In the genomic region with DNA sequence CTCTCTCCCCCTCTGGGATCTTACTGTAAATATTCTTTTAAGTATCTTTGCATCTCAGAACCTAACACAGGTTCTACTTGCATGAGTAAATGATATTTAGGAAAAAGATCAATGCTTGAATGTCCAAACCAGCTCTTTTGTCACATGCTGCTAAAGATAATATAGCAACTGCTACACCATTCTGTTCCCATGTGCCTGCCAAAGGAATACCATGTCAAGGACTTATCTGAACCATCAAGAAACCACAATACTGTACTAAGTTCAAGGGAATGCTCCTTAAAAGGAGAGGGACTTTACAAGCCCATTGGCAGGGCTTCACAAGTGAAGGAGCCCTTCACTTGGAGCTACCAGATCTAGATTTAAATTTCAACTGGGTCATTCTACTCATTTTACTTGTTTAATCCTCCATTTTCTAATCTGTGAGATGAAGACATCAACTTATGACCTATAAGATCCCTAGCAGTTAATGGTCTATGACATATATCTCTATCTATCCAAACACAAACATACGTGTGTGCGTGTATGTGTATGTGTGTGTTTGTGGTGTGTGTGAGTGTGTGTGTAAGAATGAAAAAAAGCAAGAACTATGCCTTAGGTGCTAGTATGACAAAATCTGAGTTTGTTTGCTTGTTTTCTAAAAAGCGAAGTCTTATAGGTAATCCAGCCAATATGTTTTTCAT, we compare ENCODE assay signal across 13 cellular contexts. TPM values are rescaled to one million over a fixed set of nuclear protein-coding genes. Genes with fewer than 3 reads are reported as not detected.
DNase-seq lines count a peak whose midpoint lies in the region; ATAC-seq and TF ChIP-seq lines count a peak whose summit lies in the region.
"Had no signal": no experiment of that assay in that cellular context is flagged by ENCODE, and none has a peak within 500 bp of the region (broad histone marks: within the 10 kb centered on the region; RNA-seq: fewer than 3 reads in every experiment).

No MANE protein-coding gene starts in this region.

- peak; percentile 37 to 58 for ATAC-seq in activated T-cell treated with anti-CD3 and anti-CD28 coated beads, Interleukin-2, amount 50 U/mL, for 72 hours (replicated peaks in 1 of 2)
- ATAC-seq in activated T-cell treated with anti-CD3 and anti-CD28 coated beads, Interleukin-2, amount 50 U/mL, for 4 hours: no peak
- ATAC-seq in HG02870 (IDR thresholded peaks at IDR 0.05; ENCODE audit: unreplicated experiment) (peak; percentile 30), HG03097 (IDR thresholded peaks at IDR 0.05; ENCODE audit: low FRiP score, unreplicated experiment) (no peak), HG03135 (IDR thresholded peaks at IDR 0.05; ENCODE audit: unreplicated experiment) (no peak)
- ATAC-seq: esophagus mucosa had no signal

- peaks cover 0 to 2% of the 10 kb centered on the region in 2 donors for H3K9me3 Mint-ChIP-seq in activated T-cell treated with anti-CD3 and anti-CD28 coated beads, Interleukin-2, amount 50 U/mL, for 72 hours
- H3K9me3 Mint-ChIP-seq in activated T-cell treated with anti-CD3 and anti-CD28 coated beads, Interleukin-2, amount 50 U/mL, for 4 hours: no peaks in the 10 kb centered on the region

- no peaks in the 10 kb centered on the region for H3K36me3 ChIP-seq in uterus
- H3K36me3 ChIP-seq: breast epithelium had no signal

- no peaks in the 10 kb centered on the region for H3K4me1 ChIP-seq in uterus
- H3K4me1 ChIP-seq: breast epithelium had no signal

- peak overlapping the region in 1 of 2 donors; percentile 3 for H3K4me3 ChIP-seq in uterus
- H3K4me3 ChIP-seq: breast epithelium had no signal

- H3K27me3 Mint-ChIP-seq in activated T-cell treated with anti-CD3 and anti-CD28 coated beads, Interleukin-2, amount 50 U/mL, for 72 hours (ENCODE audit: low read depth): peaks cover 8% of the 10 kb centered on the region
- peaks cover 5% of the 10 kb centered on the region for H3K27me3 Mint-ChIP-seq in activated T-cell treated with anti-CD3 and anti-CD28 coated beads, Interleukin-2, amount 50 U/mL, for 4 hours (ENCODE audit: low read depth)

- no peak overlapping the region for H3K27ac Mint-ChIP-seq in activated T-cell treated with anti-CD3 and anti-CD28 coated beads, Interleukin-2, amount 50 U/mL, for 72 hours

- H3K36me3 Mint-ChIP-seq in activated T-cell treated with anti-CD3 and anti-CD28 coated beads, Interleukin-2, amount 50 U/mL, for 72 hours (ENCODE audit: insufficient read depth in 2 of 2): peaks cover 0 to 2% of the 10 kb centered on the region in 2 donors
- H3K36me3 Mint-ChIP-seq in activated T-cell treated with anti-CD3 and anti-CD28 coated beads, Interleukin-2, amount 50 U/mL, for 4 hours (ENCODE audit: insufficient read depth): no peaks in the 10 kb centered on the region

- peak overlapping the region; percentile 17 to 42 for H3K27ac ChIP-seq in uterus
- H3K27ac ChIP-seq: breast epithelium had no signal

- H3K4me1 Mint-ChIP-seq in activated T-cell treated with anti-CD3 and anti-CD28 coated beads, Interleukin-2, amount 50 U/mL, for 72 hours (ENCODE audit: low read depth): peaks cover 33% of the 10 kb centered on the region
- H3K4me1 Mint-ChIP-seq in activated T-cell treated with anti-CD3 and anti-CD28 coated beads, Interleukin-2, amount 50 U/mL, for 4 hours (ENCODE audit: low read depth): peaks cover 1% of the 10 kb centered on the region
- H3K4me1 Mint-ChIP-seq: neural crest cell had no signal

- intact Hi-C loops in uterus (cut with DNase I; ENCODE audit: low total_unique reads): no loop called here

- H3K9me3 ChIP-seq in uterus: no peaks in the 10 kb centered on the region
- H3K9me3 ChIP-seq: breast epithelium had no signal

- TF ChIP-seq POLR2A in uterus (IDR thresholded peaks at IDR 0.05): no peak

- no peak for DNase-seq in activated T-cell treated with anti-CD3 and anti-CD28 coated beads, Interleukin-2, amount 50 U/mL, for 72 hours
- DNase-seq in activated T-cell treated with anti-CD3 and anti-CD28 coated beads, Interleukin-2, amount 50 U/mL, for 4 hours: no peak
- DNase-seq in OCI-M1 (lab: John Stamatoyannopoulos, UW) (peak; percentile 37), uterus (no peak), SW 1271 (lab: John Stamatoyannopoulos, UW) (no peak)
- DNase-seq: DND-41, NCI-H1694 treated with DMSO at 0.1 percent for 48 hours had no signal

- H3K27me3 ChIP-seq in uterus: no peaks in the 10 kb centered on the region
- H3K27me3 ChIP-seq: breast epithelium had no signal

- TF ChIP-seq CTCF in uterus (IDR thresholded peaks at IDR 0.05): no peak

- H3K4me3 Mint-ChIP-seq in activated T-cell treated with anti-CD3 and anti-CD28 coated beads, Interleukin-2, amount 50 U/mL, for 72 hours: peak overlapping the region in 1 of 2 donors; percentile 49
- no peak overlapping the region for H3K4me3 Mint-ChIP-seq in activated T-cell treated with anti-CD3 and anti-CD28 coated beads, Interleukin-2, amount 50 U/mL, for 4 hours
- H3K4me3 Mint-ChIP-seq: neural crest cell had no signal

RNA-seq across cellular contexts. Expression of gene SEC62, which starts 13.0 kb away (rescaled TPM):
- 100 to 1,000 TPM in 1 of 2 donors, 10 to 100 TPM in 1; 90.6 to 100 TPM for total RNA-seq in activated T-cell treated with anti-CD3 and anti-CD28 coated beads, Interleukin-2, amount 50 U/mL, for 72 hours
- 10 to 100 TPM; 65.9 to 75.6 (median 66.8) TPM for total RNA-seq in activated T-cell treated with anti-CD3 and anti-CD28 coated beads, Interleukin-2, amount 50 U/mL, for 4 hours
- total RNA-seq in uterus: 100 to 1,000 TPM in 1 of 4 donors, 10 to 100 TPM in 3; 20.0 to 195 (median 65.2) TPM

RNA-seq across cellular contexts. Expression of gene SAMD7, which starts 42.2 kb away (rescaled TPM):
- total RNA-seq in activated T-cell treated with anti-CD3 and anti-CD28 coated beads, Interleukin-2, amount 50 U/mL, for 72 hours: not detected
- total RNA-seq in activated T-cell treated with anti-CD3 and anti-CD28 coated beads, Interleukin-2, amount 50 U/mL, for 4 hours: not detected
- total RNA-seq in uterus: not detected
- total RNA-seq: esophagus mucosa, neural crest cell had no signal

Comparison
In these comparisons a context has a peak if more than half of its experiments do, and no peak if none do; other contexts are left out.
1. ATAC-seq: peak in activated T-cell treated with anti-CD3 and anti-CD28 coated beads, Interleukin-2, amount 50 U/mL, for 72 hours (2 of 2) and HG02870 (single experiment); none in activated T-cell treated with anti-CD3 and anti-CD28 coated beads, Interleukin-2, amount 50 U/mL, for 4 hours (0 of 2), HG03097 (single experiment) and HG03135 (single experiment).